ENCODE assay signal across 8 cellular contexts in genomic region chr4:183905593-183906485, GRCh38.
DNase-seq lines count a peak whose midpoint lies in the region; ATAC-seq lines count a peak whose summit lies in the region.

No MANE protein-coding gene starts in this region.

- ATAC-seq in GM18858 (IDR thresholded peaks at IDR 0.05; ENCODE audit: unreplicated experiment) (no peak), HG03439 (IDR thresholded peaks at IDR 0.05; ENCODE audit: unreplicated experiment) (no peak)

- DNase-seq in NCI-H1417 (lab: John Stamatoyannopoulos, UW), result peak; percentile 25 to 82 (median 76)
- DNase-seq in NCI-H1417 treated with DMSO at 0.1 percent for 48 hours (lab: John Stamatoyannopoulos, UW), result no peak
- peak; percentile 2 for DNase-seq in NCI-H82 treated with DMSO at 0.1 percent for 48 hours (lab: John Stamatoyannopoulos, UW; ENCODE audit: unreplicated experiment)
- DNase-seq in kidney tubule cell (ENCODE audit: low spot score), result peak; percentile 42
- peak; percentile 29 for DNase-seq in stimulated activated CD8-positive, alpha-beta memory T cell treated with anti-CD3 and anti-CD28 coated beads, Interleukin-4, amount 100 ng/mL, for 48 hours

- peak overlapping the region; percentile 83 for H3K27ac ChIP-seq in cingulate gyrus (ENCODE audit: low read depth, low read length)
